Comparison of ENCODE assay signal across 15 cellular contexts in the genomic region with DNA sequence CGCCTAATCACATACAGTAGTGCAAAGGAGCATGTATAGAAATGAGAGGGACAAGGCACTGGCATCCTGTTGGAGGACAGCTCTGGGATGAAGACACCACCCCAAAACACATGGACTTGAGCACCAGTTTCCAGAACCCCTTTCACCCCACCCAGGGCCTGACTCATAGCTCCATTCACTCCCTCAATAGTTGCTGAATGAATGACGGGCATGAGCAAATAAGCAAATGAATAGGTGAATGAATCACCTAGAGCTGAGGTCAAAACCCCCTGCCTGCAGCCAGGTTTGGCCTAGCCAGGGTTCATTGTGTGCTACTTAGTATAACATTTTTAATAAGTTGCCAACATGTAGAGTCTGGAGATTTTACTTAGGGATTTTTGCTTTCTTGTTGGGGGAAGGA.
A peak's percentile ranks its signal among the peaks of the same experiment; 100 is the strongest.
DNase-seq lines count a peak whose midpoint lies in the region; ATAC-seq and TF ChIP-seq lines count a peak whose summit lies in the region.
"Had no signal": no experiment of that assay in that cellular context is flagged by ENCODE, and none has a peak within 500 bp of the region (broad histone marks: within the 10 kb centered on the region; RNA-seq: fewer than 3 reads in every experiment).

No MANE protein-coding gene starts in this region.

- H3K36me3 Mint-ChIP-seq in H9 (ENCODE audit: insufficient read depth in 1 of 3, low read depth in 3 of 3) (peaks cover 27 to 37% (median 27%) of the 10 kb centered on the region in 3 experiments; a peak in 6 of 7 replicates), nephron progenitor cell (ENCODE audit: low read depth) (peaks cover 84% of the 10 kb centered on the region)
- H3K36me3 Mint-ChIP-seq in CD4-positive, alpha-beta T cell (ENCODE audit: low read depth): no peaks in the 10 kb centered on the region
- H3K36me3 Mint-ChIP-seq: activated naive CD8-positive, alpha-beta T cell treated with anti-CD3 and anti-CD28 coated beads, Interleukin-2, amount 10 ng/mL, durations not matched to agents 7 days and 5 days had no signal

- no peak for TF ChIP-seq CTCF in H9 (conservative IDR thresholded peaks at IDR 0.05)
- TF ChIP-seq CTCF in nephron progenitor cell (IDR thresholded peaks at IDR 0.05): no peak
- no peak for TF ChIP-seq CTCF in CD4-positive, alpha-beta T cell (IDR thresholded peaks at IDR 0.05)
- TF ChIP-seq CTCF in GM10248 (IDR thresholded peaks at IDR 0.05; ENCODE audit: control extremely low read depth, extremely low read depth, low read depth, missing control alignments): no peak

- no peak overlapping the region for H3T11ph ChIP-seq in H9 (ENCODE audit: low read length)

- H3K4me1 Mint-ChIP-seq in H9 (peaks cover 35 to 38% of the 10 kb centered on the region in 2 experiments), nephron progenitor cell (peaks cover 82% of the 10 kb centered on the region)
- no peaks in the 10 kb centered on the region for H3K4me1 Mint-ChIP-seq in CD4-positive, alpha-beta T cell (ENCODE audit: low read depth)
- H3K4me1 Mint-ChIP-seq: activated naive CD8-positive, alpha-beta T cell treated with anti-CD3 and anti-CD28 coated beads, Interleukin-2, amount 10 ng/mL, durations not matched to agents 7 days and 5 days had no signal

- no peak overlapping the region for H2BK120ac ChIP-seq in H9 (ENCODE audit: low read depth, low read length, poor library complexity, severe bottlenecking)

- WGBS in H9 (ENCODE audit: extremely low coverage, insufficient read length, low lambda C conversion rate): no CpG with 5 or more reads among the region's 2 CpGs
- WGBS in esophagus, 2 donors: 52 to 62% methylated on average over 2 of the region's 2 CpGs

- H3K27ac Mint-ChIP-seq in H9 (peak overlapping the region; percentile 50 to 98 (median 92); a peak in 5 of 7 replicates), nephron progenitor cell (peak overlapping the region; percentile 47)
- no peak overlapping the region for H3K27ac Mint-ChIP-seq in CD4-positive, alpha-beta T cell
- H3K27ac Mint-ChIP-seq: activated naive CD8-positive, alpha-beta T cell treated with anti-CD3 and anti-CD28 coated beads, Interleukin-2, amount 10 ng/mL, durations not matched to agents 7 days and 5 days had no signal

- no peak overlapping the region for H2BK12ac ChIP-seq in H9 (ENCODE audit: insufficient read length, low read depth, low read length)

- no peaks in the 10 kb centered on the region for H3K79me1 ChIP-seq in H9 (ENCODE audit: insufficient read depth, low read depth, low read length, poor library complexity, severe bottlenecking)

- no peaks in the 10 kb centered on the region for H3K27me3 Mint-ChIP-seq in H9 (ENCODE audit: low read depth)
- peaks cover 12% of the 10 kb centered on the region for H3K27me3 Mint-ChIP-seq in nephron progenitor cell (ENCODE audit: low read depth, poor library complexity)
- H3K27me3 Mint-ChIP-seq in CD4-positive, alpha-beta T cell: peaks cover 23% of the 10 kb centered on the region

- no peak overlapping the region for H3K4me2 ChIP-seq in H9 (ENCODE audit: insufficient read depth, insufficient read length, low read length)

- H3K18ac ChIP-seq in H9 (ENCODE audit: insufficient read length, low read depth, low read length): peak overlapping the region; percentile 49

- peaks cover 0 to 4% of the 10 kb centered on the region in 2 donors for H3K36me3 ChIP-seq in esophagus (ENCODE audit: control insufficient read depth in 2 of 2, insufficient read depth in 2 of 2, low read length in 1 of 2)

- H3K23ac ChIP-seq in H9 (ENCODE audit: insufficient read length, low read depth, low read length): no peak overlapping the region

- H4K8ac ChIP-seq in H9 (replicated peaks; ENCODE audit: insufficient read length, low read depth, low read length): no peak overlapping the region

- H2BK15ac ChIP-seq in H9 (ENCODE audit: low read depth, low read length): no peak overlapping the region

- H2AK5ac ChIP-seq in H9 (ENCODE audit: insufficient read length, low read length): no peak overlapping the region

- H2AFZ ChIP-seq in H9 (ENCODE audit: low read length): no peak overlapping the region

- no peak for ATAC-seq in CD4-positive, alpha-beta T cell (ENCODE audit: poor library complexity)
- ATAC-seq in HG03045 (IDR thresholded peaks at IDR 0.05; ENCODE audit: unreplicated experiment): no peak

- intact Hi-C loops in CD4-positive, alpha-beta T cell (cut with DNase I, micrococcal nuclease): no loop called here

- H4K20me1 ChIP-seq in H9 (ENCODE audit: control insufficient read depth, insufficient read depth, insufficient read length): no peaks in the 10 kb centered on the region

- no peak overlapping the region for H2BK20ac ChIP-seq in H9 (ENCODE audit: low read depth, low read length, poor library complexity, severe bottlenecking)

- H3K23me2 ChIP-seq in H9 (ENCODE audit: insufficient read length, low read depth, low read length, poor library complexity, severe bottlenecking): no peaks in the 10 kb centered on the region

- H4K5ac ChIP-seq in H9 (ENCODE audit: insufficient read length, low read depth, low read length): no peak overlapping the region

- no peaks in the 10 kb centered on the region for H3K79me2 ChIP-seq in H9 (ENCODE audit: insufficient read depth, low read length)

- no peak overlapping the region for H4K91ac ChIP-seq in H9 (ENCODE audit: insufficient read length, low read depth, low read length)

- no peaks in the 10 kb centered on the region for H3K9me3 ChIP-seq in H9 (ENCODE audit: control insufficient read depth, low read depth, low read length)
- no peaks in the 10 kb centered on the region for H3K9me3 ChIP-seq in esophagus (ENCODE audit: control insufficient read depth in 2 of 2, insufficient read depth in 1 of 2, low read depth in 1 of 2, low read length in 1 of 2)
- H3K9me3 ChIP-seq in CD4-positive, alpha-beta T cell (ENCODE audit: control insufficient read depth, low read length): no peaks in the 10 kb centered on the region

- H2BK5ac ChIP-seq in H9 (ENCODE audit: insufficient read length, low read length): no peak overlapping the region

- no peak overlapping the region for H3K4me3 ChIP-seq in esophagus (ENCODE audit: low read depth in 1 of 2, low read length in 2 of 2)

- H3K4me3 Mint-ChIP-seq in H9 (no peak overlapping the region), nephron progenitor cell (no peak overlapping the region)
- H3K4me3 Mint-ChIP-seq in CD4-positive, alpha-beta T cell: no peak overlapping the region
- H3K4me3 Mint-ChIP-seq: activated naive CD8-positive, alpha-beta T cell treated with anti-CD3 and anti-CD28 coated beads, Interleukin-2, amount 10 ng/mL, durations not matched to agents 7 days and 5 days; neural crest cell had no signal

- DNase-seq in H9 (peak; percentile 67), NCI-H226 (peak; percentile 55), nephron progenitor cell (no peak), NCI-H128 (lab: John Stamatoyannopoulos, UW; ENCODE audit: unreplicated experiment) (no peak), GM10248 (ENCODE audit: extremely low spot score) (no peak)
- DNase-seq in CD4-positive, alpha-beta T cell: no peak
- DNase-seq: activated CD4-positive, alpha-beta T cell treated with anti-CD3 and anti-CD28 coated beads, Interleukin-2, amount 50 U/mL, for 1 hour; activated naive CD8-positive, alpha-beta T cell treated with anti-CD3 and anti-CD28 coated beads, Interleukin-2, amount 10 ng/mL, durations not matched to agents 7 days and 5 days; COR-L47; NCI-H1436; NK-92 treated with Interleukin-12 subunit alpha and Interleukin-12 subunit beta, amount 100 ng/mL, for 24 hours; SW 1271 had no signal

- no peak overlapping the region for H3K56ac ChIP-seq in H9 (ENCODE audit: insufficient read length, low read depth, low read length)

- H3K27ac ChIP-seq in H9 (ENCODE audit: insufficient read length, low read depth, low read length) (no peak overlapping the region), esophagus (ENCODE audit: low read depth in 2 of 2, low read length in 1 of 2) (peak overlapping the region; percentile 87)
- H3K27ac ChIP-seq in CD4-positive, alpha-beta T cell (ENCODE audit: low read depth, low read length): no peak overlapping the region

- POLR2A ChIA-PET in CD4-positive, alpha-beta T cell (lab: Charles Lee): no interaction called here
- POLR2A ChIA-PET in GM10248 (lab: Yijun Ruan, JAX): no interaction called here

- CTCF ChIA-PET in CD4-positive, alpha-beta T cell (lab: Charles Lee): no interaction called here
- CTCF ChIA-PET in GM10248 (lab: Yijun Ruan, JAX): interaction anchor here (1.1 to 1.9 kb wide), 2 partner anchors 28 to 72 kb away, joined by 3 to 6 read pairs; no protein-coding TSS in a partner anchor

- H3K9ac ChIP-seq in H9 (ENCODE audit: extremely low read depth, insufficient read length, low read length): no peak overlapping the region

- H3K9me3 Mint-ChIP-seq in H9: no peaks in the 10 kb centered on the region
- H3K9me3 Mint-ChIP-seq in nephron progenitor cell: no peaks in the 10 kb centered on the region
- H3K9me3 Mint-ChIP-seq in CD4-positive, alpha-beta T cell: no peaks in the 10 kb centered on the region
- H3K9me3 Mint-ChIP-seq: activated naive CD8-positive, alpha-beta T cell treated with anti-CD3 and anti-CD28 coated beads, Interleukin-2, amount 10 ng/mL, durations not matched to agents 7 days and 5 days; neural crest cell had no signal

- H3K4me1 ChIP-seq in H9 (ENCODE audit: insufficient read depth, low read length): peaks cover 14% of the 10 kb centered on the region; the same call in 1 of the 2 replicates
- peaks cover 2 to 25% of the 10 kb centered on the region in 2 donors for H3K4me1 ChIP-seq in esophagus (ENCODE audit: control insufficient read depth in 2 of 2, insufficient read depth in 2 of 2, low read length in 1 of 2)

- H3K14ac ChIP-seq in H9 (ENCODE audit: insufficient read depth, low read length): no peak overlapping the region

- H3K4ac ChIP-seq in H9 (ENCODE audit: low read depth, low read length): no peak overlapping the region

- H3K27me3 ChIP-seq in H9 (ENCODE audit: insufficient read depth, low read length) (no peaks in the 10 kb centered on the region; the same call in 1 of the 2 replicates), esophagus (ENCODE audit: control insufficient read depth in 1 of 2, insufficient read depth in 2 of 2, low read length in 2 of 2) (no peaks in the 10 kb centered on the region)
- H3K27me3 ChIP-seq in CD4-positive, alpha-beta T cell (ENCODE audit: control insufficient read depth, insufficient read depth, low read length): no peaks in the 10 kb centered on the region

Comparison
In these comparisons a context has a peak if more than half of its experiments do, and no peak if none do; other contexts are left out.
1. DNase-seq: peak in H9 (single experiment) and NCI-H226 (single experiment); none in nephron progenitor cell (single experiment), NCI-H128 (single experiment), CD4-positive, alpha-beta T cell (0 of 10) and GM10248 (single experiment).
2. H3K27ac ChIP-seq: peak in esophagus (2 of 2); none in H9 (single experiment) and CD4-positive, alpha-beta T cell (single experiment).